Comparison of ENCODE assay signal across 12 cellular contexts in the genomic region with DNA sequence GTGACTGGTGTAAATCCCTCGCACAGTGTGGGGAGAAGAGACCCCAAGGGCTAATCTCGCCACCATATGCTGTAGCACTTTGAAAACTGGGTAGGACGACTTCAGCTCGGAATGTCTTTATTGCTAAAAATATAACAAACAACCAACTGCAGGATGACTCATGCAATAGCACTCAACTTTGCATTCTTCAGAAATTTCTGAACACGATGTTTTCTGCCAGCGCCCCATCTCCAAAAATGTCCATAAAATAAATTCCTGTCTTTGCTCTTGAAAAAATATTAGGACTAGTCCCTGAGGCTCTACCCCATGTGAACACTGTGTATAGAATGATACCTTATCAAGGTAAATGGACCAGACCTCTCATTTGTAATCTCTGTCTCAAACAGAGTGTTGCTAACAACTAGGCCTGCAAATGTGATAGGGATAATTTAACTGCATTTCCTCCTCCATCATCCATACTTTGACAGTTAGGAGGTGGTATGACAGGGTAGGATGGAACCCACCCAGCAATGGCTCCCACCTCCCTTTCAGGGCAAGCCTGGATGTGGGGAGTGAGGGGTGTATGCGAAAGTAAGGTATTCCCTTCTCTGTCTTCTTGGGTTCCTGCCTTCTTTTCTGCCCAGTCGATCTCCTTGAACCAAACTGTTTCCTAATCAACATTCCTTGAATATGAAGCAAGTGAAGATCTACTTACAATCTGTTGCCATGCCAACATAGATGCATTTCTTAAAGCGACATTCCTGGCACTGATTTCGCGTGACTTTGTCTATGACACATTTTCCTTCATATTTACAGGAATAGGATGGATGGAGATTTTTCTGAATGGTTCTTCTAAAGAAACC.
A peak's percentile ranks its signal among the peaks of the same experiment; 100 is the strongest.
DNase-seq lines count a peak whose midpoint lies in the region; ATAC-seq and TF ChIP-seq lines count a peak whose summit lies in the region.
"Had no signal": no experiment of that assay in that cellular context is flagged by ENCODE, and none has a peak within 500 bp of the region (broad histone marks: within the 10 kb centered on the region; RNA-seq: fewer than 3 reads in every experiment).

No MANE protein-coding gene starts in this region.

- no peaks in the 10 kb centered on the region for H3K36me3 Mint-ChIP-seq in GM23338 (ENCODE audit: low read depth)

- intact Hi-C loops in Right ventricle myocardium superior (cut with DNase I): no loop called here

- peak; percentile 32 for DNase-seq in GM23338 (ENCODE audit: low spot score)
- DNase-seq in WERI-Rb-1: peak; percentile 76
- no peak for DNase-seq in Right ventricle myocardium superior
- no peak for DNase-seq in DMS153 treated with DMSO at 0.1 percent for 48 hours (lab: John Stamatoyannopoulos, UW; ENCODE audit: unreplicated experiment)
- DNase-seq in DMS53 (lab: John Stamatoyannopoulos, UW): no peak
- no peak for DNase-seq in NCI-H2107 treated with DMSO at 0.1 percent for 48 hours (lab: John Stamatoyannopoulos, UW; ENCODE audit: unreplicated experiment)
- DNase-seq: activated CD4-positive, alpha-beta T cell treated with anti-CD3 and anti-CD28 coated beads, Interleukin-2, amount 50 U/mL, for 1 hour; endodermal cell had no signal

- no peaks in the 10 kb centered on the region for H3K79me2 ChIP-seq in GM23338 (replicated peaks; ENCODE audit: insufficient read depth)
- H3K79me2 ChIP-seq: parathyroid adenoma had no signal

- H3K27me3 ChIP-seq in GM23338 (ENCODE audit: insufficient read depth): no peaks in the 10 kb centered on the region
- no peaks in the 10 kb centered on the region for H3K27me3 ChIP-seq in WERI-Rb-1 (ENCODE audit: insufficient read depth, low read depth, severe bottlenecking)
- no peaks in the 10 kb centered on the region for H3K27me3 ChIP-seq in stomach smooth muscle (ENCODE audit: control insufficient read depth in 1 of 2, insufficient read depth in 2 of 2, low read length in 2 of 2)

- H3K4me1 ChIP-seq in GM23338 (ENCODE audit: insufficient read depth) (peaks cover 5% of the 10 kb centered on the region; the same call in 1 of the 2 replicates), stomach smooth muscle (ENCODE audit: control insufficient read depth, insufficient read depth, low read length) (peaks cover 8% of the 10 kb centered on the region)
- H3K4me1 ChIP-seq: parathyroid adenoma had no signal

- 0 out of 2 replicates have a peak overlapping the region, but pooled peaks have one; percentile 23 for H3K27ac Mint-ChIP-seq in GM23338
- H3K27ac Mint-ChIP-seq: endodermal cell had no signal

- peaks cover 13% of the 10 kb centered on the region for H3K4me1 Mint-ChIP-seq in GM23338

- no peak overlapping the region for H2AFZ ChIP-seq in GM23338
- H2AFZ ChIP-seq: parathyroid adenoma had no signal

- TF ChIP-seq CTCF in GM23338 (conservative IDR thresholded peaks at IDR 0.05; ENCODE audit: low read depth in 2 of 2) (no peak), WERI-Rb-1 (IDR thresholded peaks at IDR 0.05; ENCODE audit: low read depth, low read length) (no peak)

- H3K4me2 ChIP-seq in GM23338: no peak overlapping the region

- ATAC-seq in GM23338 (no peak), Right ventricle myocardium superior (ENCODE audit: poor library complexity) (peak; percentile 75), GM21717 (IDR thresholded peaks at IDR 0.05; ENCODE audit: unreplicated experiment) (no peak)
- ATAC-seq: GM12878 had no signal

- no peaks in the 10 kb centered on the region for H4K20me1 ChIP-seq in GM23338 (replicated peaks; ENCODE audit: insufficient read depth)

- no peaks in the 10 kb centered on the region for H3K9me2 ChIP-seq in GM23338 (ENCODE audit: insufficient read depth)

- no peak overlapping the region for H3K4me3 Mint-ChIP-seq in GM23338
- H3K4me3 Mint-ChIP-seq: endodermal cell had no signal

- peaks cover 6% of the 10 kb centered on the region for H3K27me3 Mint-ChIP-seq in GM23338 (ENCODE audit: insufficient read depth, low read depth, poor library complexity)

- H3K36me3 ChIP-seq in GM23338 (ENCODE audit: insufficient read depth) (no peaks in the 10 kb centered on the region), WERI-Rb-1 (peaks cover 90% of the 10 kb centered on the region), stomach smooth muscle (ENCODE audit: control insufficient read depth in 2 of 2, insufficient read depth in 2 of 2, low read length in 2 of 2) (peaks cover 6 to 13% of the 10 kb centered on the region in 2 donors)

- no peaks in the 10 kb centered on the region for H3K9me3 ChIP-seq in WERI-Rb-1 (ENCODE audit: severe bottlenecking)
- H3K9me3 ChIP-seq in stomach smooth muscle (ENCODE audit: control insufficient read depth in 2 of 2, low read length in 2 of 2): no peaks in the 10 kb centered on the region

- no peaks in the 10 kb centered on the region for H3F3A ChIP-seq in GM23338 (replicated peaks; ENCODE audit: low read depth)

- no peak overlapping the region for H3K9ac ChIP-seq in stomach smooth muscle (ENCODE audit: low read length in 2 of 2)
- H3K9ac ChIP-seq: parathyroid adenoma had no signal

- H3K4me3 ChIP-seq in GM23338 (no peak overlapping the region), WERI-Rb-1 (ENCODE audit: low read depth, low read length) (no peak overlapping the region), stomach smooth muscle (ENCODE audit: low read length in 2 of 2) (peak overlapping the region in 1 of 2 donors; percentile 28)
- H3K4me3 ChIP-seq: GM12878 had no signal

- no peaks in the 10 kb centered on the region for H3K9me3 Mint-ChIP-seq in GM23338
- H3K9me3 Mint-ChIP-seq: endodermal cell had no signal

- no peak overlapping the region; the same call in 1 of the 2 replicates for H3K27ac ChIP-seq in GM23338 (ENCODE audit: low read depth)
- peak overlapping the region; percentile 78 for H3K27ac ChIP-seq in WERI-Rb-1
- H3K27ac ChIP-seq in stomach smooth muscle (ENCODE audit: low read length): peak overlapping the region; percentile 32
- H3K27ac ChIP-seq: parathyroid adenoma had no signal

TF ChIP-seq in GM23338, 12 proteins besides CTCF, POLR2A, EP300 and RAD21 (continues in another document):
- TF ChIP-seq REST (IDR thresholded peaks at IDR 0.05; ENCODE audit: unreplicated experiment): no peak
- TF ChIP-seq CREB1 (CRISPR knock-in tag; IDR thresholded peaks at IDR 0.05; ENCODE audit: low read depth): no peak

Comparison
In these comparisons a context has a peak if more than half of its experiments do, and no peak if none do; other contexts are left out.
1. DNase-seq: peak in GM23338 (single experiment) and WERI-Rb-1 (single experiment); none in Right ventricle myocardium superior (single experiment), DMS153 treated with DMSO at 0.1 percent for 48 hours (single experiment), DMS53 (single experiment) and NCI-H2107 treated with DMSO at 0.1 percent for 48 hours (single experiment).